In the genomic region with DNA sequence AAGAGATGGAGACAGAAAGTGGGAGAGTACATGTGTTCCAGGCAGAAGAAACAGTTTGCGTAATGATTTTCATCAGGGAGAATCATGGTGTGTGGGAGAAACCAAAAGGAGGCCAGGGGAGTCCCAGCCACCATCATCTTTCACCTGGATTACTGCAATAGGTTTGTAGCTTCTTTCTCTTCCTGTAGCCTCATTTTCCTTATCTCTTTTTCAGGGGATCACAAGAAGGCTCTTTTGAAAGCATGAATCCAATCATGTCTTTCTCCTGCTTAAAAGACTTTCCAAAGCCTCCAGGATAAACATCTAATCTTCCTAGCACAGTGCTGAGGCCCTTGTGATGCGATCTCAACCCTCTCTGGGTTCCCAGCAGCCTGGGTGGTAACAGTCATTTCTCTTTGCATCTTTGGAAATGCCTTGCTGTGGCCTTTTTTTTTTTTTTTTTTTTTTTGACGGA, we compare ENCODE assay signal across 1 cellular context.
A peak's percentile ranks its signal among the peaks of the same experiment; 100 is the strongest.
TF ChIP-seq lines count a peak whose summit lies in the region.

No MANE protein-coding gene starts in this region.

TF ChIP-seq in K562, 482 proteins besides CTCF, POLR2A, EP300 and RAD21 (continued from another document):
- no peak for TF ChIP-seq BCL6 (CRISPR knock-in tag; IDR thresholded peaks at IDR 0.05)
- TF ChIP-seq SOX6 (IDR thresholded peaks at IDR 0.05), result peak; percentile 57; the same call in 1 of the 2 replicates
- TF ChIP-seq SMARCA4 (IDR thresholded peaks at IDR 0.05), result peak; percentile 66; the same call in 1 of the 2 replicates
- peak; percentile 48; the same call in 1 of the 2 replicates for TF ChIP-seq TAL1 (IDR thresholded peaks at IDR 0.05)
